23 cellular contexts compared by ENCODE assay signal in the genomic region with DNA sequence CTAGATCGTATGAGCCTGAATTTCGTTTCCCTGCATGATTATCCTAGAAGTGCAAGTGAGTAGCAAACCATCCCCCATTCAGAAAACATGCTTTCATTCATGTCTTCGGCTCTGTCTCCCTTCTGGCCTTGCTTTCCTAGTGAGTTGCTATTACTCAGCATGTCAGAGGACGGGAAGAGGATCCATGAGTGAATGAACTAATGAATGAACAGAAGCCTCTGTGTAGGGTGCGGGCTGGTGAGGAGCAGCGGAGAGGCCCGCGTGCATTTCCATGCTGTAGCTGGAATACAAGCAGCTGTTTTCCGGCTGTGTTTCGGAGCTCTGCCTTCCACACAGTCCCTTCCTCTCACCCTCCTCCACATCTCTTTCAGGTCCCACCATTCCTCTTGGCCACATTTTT.
DNase-seq lines count a peak whose midpoint lies in the region; ATAC-seq and TF ChIP-seq lines count a peak whose summit lies in the region.
"Had no signal": no experiment of that assay in that cellular context is flagged by ENCODE, and none has a peak within 500 bp of the region (broad histone marks: within the 10 kb centered on the region; RNA-seq: fewer than 3 reads in every experiment).

No MANE protein-coding gene starts in this region.

- H3K36me3 ChIP-seq in naive thymus-derived CD4-positive, alpha-beta T cell (ENCODE audit: control insufficient read depth in 2 of 3, insufficient read depth in 3 of 3, low read length in 3 of 3) = peaks cover 0 to 19% (median 3%) of the 10 kb centered on the region in 3 experiments
- no peaks in the 10 kb centered on the region for H3K36me3 ChIP-seq in testis (ENCODE audit: low read depth, missing control alignments)
- H3K36me3 ChIP-seq: MG63 had no signal

- H3K4me3 ChIP-seq in coronary artery = no peak overlapping the region
- no peak overlapping the region for H3K4me3 ChIP-seq in naive thymus-derived CD4-positive, alpha-beta T cell (ENCODE audit: low read length)
- no peak overlapping the region for H3K4me3 ChIP-seq in testis
- H3K4me3 ChIP-seq: BLaER1, MG63 had no signal

- no peaks in the 10 kb centered on the region for H3K27me3 Mint-ChIP-seq in CD4-positive, alpha-beta T cell
- no peaks in the 10 kb centered on the region for H3K27me3 Mint-ChIP-seq in naive thymus-derived CD4-positive, alpha-beta T cell
- H3K27me3 Mint-ChIP-seq: CD4-positive, CD25-positive, alpha-beta regulatory T cell had no signal

- H3K27ac ChIP-seq in CD4-positive, alpha-beta T cell (ENCODE audit: low read depth, low read length) = no peak overlapping the region
- H3K27ac ChIP-seq in coronary artery (no peak overlapping the region), testis (no peak overlapping the region)
- no peak overlapping the region for H3K27ac ChIP-seq in naive thymus-derived CD4-positive, alpha-beta T cell (ENCODE audit: low read depth, low read length)
- H3K27ac ChIP-seq: BLaER1 had no signal

- no peak for TF ChIP-seq POLR2A in testis (IDR thresholded peaks at IDR 0.05)

- H3K9me3 Mint-ChIP-seq in CD4-positive, alpha-beta T cell = no peaks in the 10 kb centered on the region
- H3K9me3 Mint-ChIP-seq in naive thymus-derived CD4-positive, alpha-beta T cell = peaks cover 0 to 4% (median 0%) of the 10 kb centered on the region in 11 donors

- no peaks in the 10 kb centered on the region for H3K9me3 ChIP-seq in CD4-positive, alpha-beta T cell (ENCODE audit: control insufficient read depth, low read length)
- no peaks in the 10 kb centered on the region for H3K9me3 ChIP-seq in naive thymus-derived CD4-positive, alpha-beta T cell (ENCODE audit: control insufficient read depth in 2 of 3, low read length in 3 of 3)
- H3K9me3 ChIP-seq in testis = no peaks in the 10 kb centered on the region
- H3K9me3 ChIP-seq: BLaER1 had no signal

- CTCF ChIA-PET in CD4-positive, alpha-beta T cell (lab: Charles Lee) = no interaction called here
- CTCF ChIA-PET in naive thymus-derived CD4-positive, alpha-beta T cell (lab: Charles Lee) = no interaction called here

- no peak for ATAC-seq in CD4-positive, alpha-beta T cell (ENCODE audit: poor library complexity)
- no peak for ATAC-seq in naive thymus-derived CD4-positive, alpha-beta T cell
- ATAC-seq in HG02623 (IDR thresholded peaks at IDR 0.05; ENCODE audit: unreplicated experiment) (no peak), sciatic nerve (no peak)
- ATAC-seq: Panc1 had no signal

- peaks cover 52% of the 10 kb centered on the region for H3K36me3 Mint-ChIP-seq in CD4-positive, alpha-beta T cell (ENCODE audit: low read depth)
- peaks cover 5 to 29% (median 19%) of the 10 kb centered on the region in 5 donors for H3K36me3 Mint-ChIP-seq in naive thymus-derived CD4-positive, alpha-beta T cell

- no peaks in the 10 kb centered on the region for H3K27me3 ChIP-seq in CD4-positive, alpha-beta T cell (ENCODE audit: control insufficient read depth, insufficient read depth, low read length)
- no peaks in the 10 kb centered on the region for H3K27me3 ChIP-seq in naive thymus-derived CD4-positive, alpha-beta T cell (ENCODE audit: control insufficient read depth in 2 of 2, insufficient read depth in 2 of 2, low read length in 2 of 2)
- H3K27me3 ChIP-seq in testis = no peaks in the 10 kb centered on the region
- H3K27me3 ChIP-seq: BLaER1, MG63 had no signal

- intact Hi-C loops in CD4-positive, alpha-beta T cell (cut with DNase I, micrococcal nuclease) = no loop called here
- intact Hi-C loops in naive thymus-derived CD4-positive, alpha-beta T cell (cut with micrococcal nuclease) = no loop called here
- intact Hi-C loops in sciatic nerve (cut with DNase I) (no loop called here), testis (cut with DNase I; ENCODE audit: low total_unique reads) (no loop called here)

- TF ChIP-seq CTCF in CD4-positive, alpha-beta T cell (IDR thresholded peaks at IDR 0.05) = no peak
- TF ChIP-seq CTCF in coronary artery (IDR thresholded peaks at IDR 0.05) (no peak), testis (IDR thresholded peaks at IDR 0.05) (no peak)

- peak overlapping the region; percentile 3 for H3K27ac Mint-ChIP-seq in CD4-positive, alpha-beta T cell
- H3K27ac Mint-ChIP-seq in naive thymus-derived CD4-positive, alpha-beta T cell = peak overlapping the region in 5 of 9 donors; percentile 12 to 55 (median 17)

- peaks cover 0 to 6% of the 10 kb centered on the region in 2 donors for H3K4me1 ChIP-seq in naive thymus-derived CD4-positive, alpha-beta T cell (ENCODE audit: control insufficient read depth in 2 of 2, insufficient read depth in 2 of 2, low read length in 2 of 2)
- no peaks in the 10 kb centered on the region for H3K4me1 ChIP-seq in testis
- H3K4me1 ChIP-seq: BLaER1 had no signal

- 70 to 79% methylated on average over 10 of the region's 10 CpGs for WGBS in testis, 2 donors

- POLR2A ChIA-PET in CD4-positive, alpha-beta T cell (lab: Charles Lee) = no interaction called here
- POLR2A ChIA-PET in naive thymus-derived CD4-positive, alpha-beta T cell (lab: Charles Lee) = no interaction called here

- no peak overlapping the region for H3K4me3 Mint-ChIP-seq in CD4-positive, alpha-beta T cell
- no peak overlapping the region for H3K4me3 Mint-ChIP-seq in naive thymus-derived CD4-positive, alpha-beta T cell
- H3K4me3 Mint-ChIP-seq: CD4-positive, CD25-positive, alpha-beta regulatory T cell had no signal

- no peak for DNase-seq in CD4-positive, alpha-beta T cell
- DNase-seq in RPMI7951 (ENCODE audit: low read depth) (peak; percentile 32), coronary artery (ENCODE audit: low spot score) (peak; percentile 26), GM03348 (ENCODE audit: low spot score) (no peak), sciatic nerve (ENCODE audit: low spot score) (no peak), testis (no peak)
- DNase-seq in naive thymus-derived CD4-positive, alpha-beta T cell = no peak
- DNase-seq: CD4-positive, CD25-positive, alpha-beta regulatory T cell; COR-L47; DMS79; EL; GDM1; KG1; MG63; NCI-H1417; NCI-H1694; NCI-H2029 treated with DMSO at 0.1 percent for 48 hours; NCI-H2227 treated with DMSO at 0.1 percent for 48 hours; NCI-H526 treated with DMSO at 0.1 percent for 48 hours; SHP77 treated with DMSO at 0.1 percent for 48 hours had no signal

- peaks cover 6% of the 10 kb centered on the region for H3K4me1 Mint-ChIP-seq in CD4-positive, alpha-beta T cell (ENCODE audit: low read depth)
- peaks cover 0 to 38% (median 29%) of the 10 kb centered on the region in 7 donors for H3K4me1 Mint-ChIP-seq in naive thymus-derived CD4-positive, alpha-beta T cell

Comparison
In these comparisons a context has a peak if more than half of its experiments do, and no peak if none do; other contexts are left out.
1. DNase-seq: peak in RPMI7951 (single experiment) and coronary artery (single experiment); none in CD4-positive, alpha-beta T cell (0 of 10), naive thymus-derived CD4-positive, alpha-beta T cell (0 of 9), GM03348 (single experiment), sciatic nerve (single experiment) and testis (single experiment).